In genomic region chr10:102917314-102917961, GRCh38 we compare ENCODE assay signal across 8 cellular contexts.
A peak's percentile ranks its signal among the peaks of the same experiment; 100 is the strongest.
DNase-seq lines count a peak whose midpoint lies in the region; ATAC-seq lines count a peak whose summit lies in the region.

No MANE protein-coding gene starts in this region.

- H3K9me3 Mint-ChIP-seq in central memory CD8-positive, alpha-beta T cell = no peaks in the 10 kb centered on the region

- peak overlapping the region; percentile 97 for H3K4me3 Mint-ChIP-seq in central memory CD8-positive, alpha-beta T cell

- H3K36me3 Mint-ChIP-seq in central memory CD8-positive, alpha-beta T cell (ENCODE audit: insufficient read depth) = peaks cover 11% of the 10 kb centered on the region

- DNase-seq in DMS79 treated with DMSO at 0.1 percent for 48 hours (lab: John Stamatoyannopoulos, UW) (peak; percentile 21), DMS79 (lab: John Stamatoyannopoulos, UW) (no peak), NCI-H1930 (lab: John Stamatoyannopoulos, UW) (peak; percentile 27 to 62), kidney glomerular epithelial cell (lab: John Stamatoyannopoulos, UW) (peak; percentile 41)
- DNase-seq in central memory CD8-positive, alpha-beta T cell (ENCODE audit: low spot score in 2 of 2) = peak; percentile 73 to 76
- peak; percentile 67 to 74 (median 73) for DNase-seq in stimulated activated CD4-positive, alpha-beta T cell treated with anti-CD3 and anti-CD28 coated beads, Interleukin-12 subunit alpha, Interleukin-12 subunit beta, amount 100 ng/mL, for 48 hours (ENCODE audit: low read depth in 2 of 3, low spot score in 1 of 3)

- peak; percentile 32 for ATAC-seq in HG02840 (IDR thresholded peaks at IDR 0.05; ENCODE audit: low FRiP score, unreplicated experiment)
- ATAC-seq in activated CD4-positive, CD25-positive, alpha-beta regulatory T cell treated with anti-CD3 and anti-CD28 coated beads, Interleukin-2, amount 50 U/mL, for 24 hours = peak; percentile 48 to 54
- ATAC-seq in central memory CD8-positive, alpha-beta T cell (replicated peaks; ENCODE audit: extremely low read depth, poor library complexity, severe bottlenecking) = peak; percentile 60

- H3K4me1 Mint-ChIP-seq in central memory CD8-positive, alpha-beta T cell = peaks cover 37% of the 10 kb centered on the region

- H3K27me3 Mint-ChIP-seq in central memory CD8-positive, alpha-beta T cell = peaks cover 9% of the 10 kb centered on the region

- peak overlapping the region; percentile 79 for H3K27ac Mint-ChIP-seq in central memory CD8-positive, alpha-beta T cell (ENCODE audit: low read depth)
